In genomic region chr1:35718492-35719336, GRCh38 we compare ENCODE assay signal across 1 cellular context.
TF ChIP-seq lines count a peak whose summit lies in the region.

C1orf216 (minus strand) TSS chr1:35718884; CDS start chr1:35716321, 2,563 bp downstream.

TF ChIP-seq in A549, 52 proteins besides CTCF, POLR2A, EP300 and RAD21 (continued from another document):
- TF ChIP-seq, protein P1, sequence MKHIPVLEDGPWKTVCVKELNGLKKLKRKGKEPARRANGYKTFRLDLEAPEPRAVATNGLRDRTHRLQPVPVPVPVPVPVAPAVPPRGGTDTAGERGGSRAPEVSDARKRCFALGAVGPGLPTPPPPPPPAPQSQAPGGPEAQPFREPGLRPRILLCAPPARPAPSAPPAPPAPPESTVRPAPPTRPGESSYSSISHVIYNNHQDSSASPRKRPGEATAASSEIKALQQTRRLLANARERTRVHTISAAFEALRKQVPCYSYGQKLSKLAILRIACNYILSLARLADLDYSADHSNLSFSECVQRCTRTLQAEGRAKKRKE (CRISPR knock-in tag; IDR thresholded peaks at IDR 0.05; ENCODE audit: low read depth): no peak; the same call in 1 of the 2 replicates
- TF ChIP-seq RARB (CRISPR knock-in tag; IDR thresholded peaks at IDR 0.05): no peak
- no peak for TF ChIP-seq EHMT2 (IDR thresholded peaks at IDR 0.05; ENCODE audit: low read depth)
- no peak for TF ChIP-seq BHLHE40 (IDR thresholded peaks at IDR 0.05; ENCODE audit: low read depth, low read length)
- no peak for TF ChIP-seq FOSB (CRISPR knock-in tag; IDR thresholded peaks at IDR 0.05)
- TF ChIP-seq RNF2 (IDR thresholded peaks at IDR 0.05; ENCODE audit: borderline replicate concordance, low read depth): no peak
- TF ChIP-seq NR3C1 (IDR thresholded peaks at IDR 0.05): no peak
- TF ChIP-seq POLR2AphosphoS2 (conservative IDR thresholded peaks at IDR 0.05; ENCODE audit: low read length): no peak
- TF ChIP-seq MAFK (IDR thresholded peaks at IDR 0.05; ENCODE audit: partially characterized antibody): no peak
- TF ChIP-seq ZNF302 (CRISPR knock-in tag; IDR thresholded peaks at IDR 0.05): no peak
- TF ChIP-seq ZFP36 (IDR thresholded peaks at IDR 0.05; ENCODE audit: borderline replicate concordance, partially characterized antibody): no peak
- no peak for TF ChIP-seq ZSCAN20 (CRISPR knock-in tag; IDR thresholded peaks at IDR 0.05)
- no peak for TF ChIP-seq ESRRA (IDR thresholded peaks at IDR 0.05; ENCODE audit: borderline replicate concordance, low read length)
- TF ChIP-seq EHF (CRISPR knock-in tag; IDR thresholded peaks at IDR 0.05): no peak
- TF ChIP-seq KDM1A (IDR thresholded peaks at IDR 0.05; ENCODE audit: low read depth): no peak
- TF ChIP-seq PBX3 (IDR thresholded peaks at IDR 0.05): no peak
- TF ChIP-seq JUNB (IDR thresholded peaks at IDR 0.05): no peak
- peak; percentile 26; the same call in 1 of the 2 replicates for TF ChIP-seq HOXB13 (CRISPR knock-in tag; IDR thresholded peaks at IDR 0.05; ENCODE audit: low read depth)
- TF ChIP-seq, protein P2, sequence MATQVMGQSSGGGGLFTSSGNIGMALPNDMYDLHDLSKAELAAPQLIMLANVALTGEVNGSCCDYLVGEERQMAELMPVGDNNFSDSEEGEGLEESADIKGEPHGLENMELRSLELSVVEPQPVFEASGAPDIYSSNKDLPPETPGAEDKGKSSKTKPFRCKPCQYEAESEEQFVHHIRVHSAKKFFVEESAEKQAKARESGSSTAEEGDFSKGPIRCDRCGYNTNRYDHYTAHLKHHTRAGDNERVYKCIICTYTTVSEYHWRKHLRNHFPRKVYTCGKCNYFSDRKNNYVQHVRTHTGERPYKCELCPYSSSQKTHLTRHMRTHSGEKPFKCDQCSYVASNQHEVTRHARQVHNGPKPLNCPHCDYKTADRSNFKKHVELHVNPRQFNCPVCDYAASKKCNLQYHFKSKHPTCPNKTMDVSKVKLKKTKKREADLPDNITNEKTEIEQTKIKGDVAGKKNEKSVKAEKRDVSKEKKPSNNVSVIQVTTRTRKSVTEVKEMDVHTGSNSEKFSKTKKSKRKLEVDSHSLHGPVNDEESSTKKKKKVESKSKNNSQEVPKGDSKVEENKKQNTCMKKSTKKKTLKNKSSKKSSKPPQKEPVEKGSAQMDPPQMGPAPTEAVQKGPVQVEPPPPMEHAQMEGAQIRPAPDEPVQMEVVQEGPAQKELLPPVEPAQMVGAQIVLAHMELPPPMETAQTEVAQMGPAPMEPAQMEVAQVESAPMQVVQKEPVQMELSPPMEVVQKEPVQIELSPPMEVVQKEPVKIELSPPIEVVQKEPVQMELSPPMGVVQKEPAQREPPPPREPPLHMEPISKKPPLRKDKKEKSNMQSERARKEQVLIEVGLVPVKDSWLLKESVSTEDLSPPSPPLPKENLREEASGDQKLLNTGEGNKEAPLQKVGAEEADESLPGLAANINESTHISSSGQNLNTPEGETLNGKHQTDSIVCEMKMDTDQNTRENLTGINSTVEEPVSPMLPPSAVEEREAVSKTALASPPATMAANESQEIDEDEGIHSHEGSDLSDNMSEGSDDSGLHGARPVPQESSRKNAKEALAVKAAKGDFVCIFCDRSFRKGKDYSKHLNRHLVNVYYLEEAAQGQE (IDR thresholded peaks at IDR 0.05): no peak
- TF ChIP-seq, protein P3, sequence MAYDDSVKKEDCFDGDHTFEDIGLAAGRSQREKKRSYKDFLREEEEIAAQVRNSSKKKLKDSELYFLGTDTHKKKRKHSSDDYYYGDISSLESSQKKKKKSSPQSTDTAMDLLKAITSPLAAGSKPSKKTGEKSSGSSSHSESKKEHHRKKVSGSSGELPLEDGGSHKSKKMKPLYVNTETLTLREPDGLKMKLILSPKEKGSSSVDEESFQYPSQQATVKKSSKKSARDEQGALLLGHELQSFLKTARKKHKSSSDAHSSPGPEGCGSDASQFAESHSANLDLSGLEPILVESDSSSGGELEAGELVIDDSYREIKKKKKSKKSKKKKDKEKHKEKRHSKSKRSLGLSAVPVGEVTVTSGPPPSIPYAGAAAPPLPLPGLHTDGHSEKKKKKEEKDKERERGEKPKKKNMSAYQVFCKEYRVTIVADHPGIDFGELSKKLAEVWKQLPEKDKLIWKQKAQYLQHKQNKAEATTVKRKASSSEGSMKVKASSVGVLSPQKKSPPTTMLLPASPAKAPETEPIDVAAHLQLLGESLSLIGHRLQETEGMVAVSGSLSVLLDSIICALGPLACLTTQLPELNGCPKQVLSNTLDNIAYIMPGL (CRISPR knock-in tag; IDR thresholded peaks at IDR 0.05; ENCODE audit: borderline replicate concordance): no peak
- TF ChIP-seq FOXS1 (CRISPR knock-in tag; IDR thresholded peaks at IDR 0.05): no peak
- TF ChIP-seq ZC3H11A (IDR thresholded peaks at IDR 0.05): no peak
- TF ChIP-seq HOXB5 (CRISPR knock-in tag; IDR thresholded peaks at IDR 0.05): no peak
- peak in 1 of 2 experiments; percentile 75; a peak in 3 of 5 replicates for TF ChIP-seq JUN (IDR thresholded peaks at IDR 0.05)
- peak; percentile 74 for TF ChIP-seq MAX (IDR thresholded peaks at IDR 0.05)
- TF ChIP-seq CBX8 (IDR thresholded peaks at IDR 0.05): no peak
- TF ChIP-seq, protein P4, sequence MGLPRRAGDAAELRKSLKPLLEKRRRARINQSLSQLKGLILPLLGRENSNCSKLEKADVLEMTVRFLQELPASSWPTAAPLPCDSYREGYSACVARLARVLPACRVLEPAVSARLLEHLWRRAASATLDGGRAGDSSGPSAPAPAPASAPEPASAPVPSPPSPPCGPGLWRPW (IDR thresholded peaks at IDR 0.05): no peak
